26 cellular contexts compared by ENCODE assay signal in genomic region chr16:6531067-6531466, GRCh38.
"Had no signal": no experiment of that assay in that cellular context is flagged by ENCODE, and none has a peak within 500 bp of the region (broad histone marks: within the 10 kb centered on the region; RNA-seq: fewer than 3 reads in every experiment).

No MANE protein-coding gene starts in this region.

- H3K27ac ChIP-seq: stomach, suprapubic skin, testis, thoracic aorta, thyroid gland, tibial artery, tibial nerve, transverse colon, upper lobe of left lung, upper lobe of right lung, uterus, vagina had no signal

- ATAC-seq: stimulated activated effector memory CD8-positive, alpha-beta T cell treated with anti-CD3 and anti-CD28 coated beads, Interleukin-12 subunit alpha, Interleukin-12 subunit beta, amount 100 ng/mL, for 72 hours; stimulated activated memory B cell treated with anti-CD40 and anti-IgM and Interleukin-4, amounts not matched to agents 10 μg/mL and 1 μg/mL and 100 μg/mL, for 72 hours; stimulated activated naive B cell treated with anti-CD40 and anti-IgM and Interleukin-4, amounts not matched to agents 10 μg/mL and 1 μg/mL and 100 μg/mL, for 72 hours; stimulated activated naive CD8-positive, alpha-beta T cell treated with anti-CD3 and anti-CD28 coated beads, Interleukin-15, amount 100 ng/mL, for 72 hours; stimulated activated naive CD8-positive, alpha-beta T cell treated with anti-CD3 and anti-CD28 coated beads, Interleukin-15, Interleukin-2, amounts not matched to agents 100 U/mL and 50 U/mL, for 24 hours; upper lobe of right lung had no signal

- H3K4me1 ChIP-seq: stomach, suprapubic skin, testis, thyroid gland, tibial artery, tibial nerve, transverse colon, upper lobe of left lung, upper lobe of right lung, uterus, vagina had no signal

- H3K4me3 ChIP-seq: stomach, suprapubic skin, testis, thoracic aorta, thyroid gland, tibial artery, tibial nerve, transverse colon, upper lobe of left lung, upper lobe of right lung, uterus, vagina had no signal

- DNase-seq: stimulated activated CD4-positive, alpha-beta T cell treated with anti-CD3 and anti-CD28 coated beads, Interleukin-2, amount 100 ng/mL, for 48 hours; stimulated activated CD4-positive, alpha-beta T cell treated with anti-CD3 and anti-CD28 coated beads, Interleukin-4, amount 100 ng/mL, for 1 hour; stimulated activated CD4-positive, alpha-beta T cell treated with anti-CD3 and anti-CD28 coated beads, Interleukin-4, amount 100 ng/mL, for 24 hours; stimulated activated CD4-positive, alpha-beta T cell treated with anti-CD3 and anti-CD28 coated beads, Interleukin-4, amount 100 ng/mL, for 4 hours; stimulated activated CD8-positive, alpha-beta memory T cell treated with anti-CD3 and anti-CD28 coated beads, Interleukin-4, amount 100 ng/mL, for 48 hours; stimulated activated naive B cell treated with anti-CD40 and anti-IgM and Interleukin-4, amounts not matched to agents 10 μg/mL and 1 μg/mL and 100 μg/mL, for 72 hours; stimulated activated naive CD4-positive, alpha-beta T cell; stimulated activated naive CD4-positive, alpha-beta T cell treated with Interleukin-2 at 50 U/mL for 16 hours; stimulated activated naive CD8-positive, alpha-beta T cell treated with anti-CD3 and anti-CD28 coated beads, Interleukin-15, amount 100 ng/mL, for 72 hours; stimulated activated naive CD8-positive, alpha-beta T cell treated with anti-CD3 and anti-CD28 coated beads, Interleukin-15, Interleukin-2, amounts not matched to agents 100 U/mL and 50 U/mL, for 24 hours; stomach; substantia nigra; testis; thyroid gland; tibial artery; transverse colon; trophoblast cell; upper lobe of left lung; upper lobe of right lung; uterus had no signal

- H3K27me3 ChIP-seq: stomach, suprapubic skin, testis, thyroid gland, tibial artery, tibial nerve, transverse colon, upper lobe of left lung, upper lobe of right lung, uterus, vagina had no signal

- H3K9me3 ChIP-seq: stomach, suprapubic skin, testis, thoracic aorta, thyroid gland, tibial artery, tibial nerve, transverse colon, upper lobe of left lung, upper lobe of right lung, uterus, vagina had no signal

- H3K36me3 ChIP-seq: stomach, suprapubic skin, thoracic aorta, thyroid gland, tibial artery, tibial nerve, transverse colon, upper lobe of left lung, upper lobe of right lung, uterus, vagina had no signal
